ENCODE assay signal across 14 cellular contexts in the genomic region with DNA sequence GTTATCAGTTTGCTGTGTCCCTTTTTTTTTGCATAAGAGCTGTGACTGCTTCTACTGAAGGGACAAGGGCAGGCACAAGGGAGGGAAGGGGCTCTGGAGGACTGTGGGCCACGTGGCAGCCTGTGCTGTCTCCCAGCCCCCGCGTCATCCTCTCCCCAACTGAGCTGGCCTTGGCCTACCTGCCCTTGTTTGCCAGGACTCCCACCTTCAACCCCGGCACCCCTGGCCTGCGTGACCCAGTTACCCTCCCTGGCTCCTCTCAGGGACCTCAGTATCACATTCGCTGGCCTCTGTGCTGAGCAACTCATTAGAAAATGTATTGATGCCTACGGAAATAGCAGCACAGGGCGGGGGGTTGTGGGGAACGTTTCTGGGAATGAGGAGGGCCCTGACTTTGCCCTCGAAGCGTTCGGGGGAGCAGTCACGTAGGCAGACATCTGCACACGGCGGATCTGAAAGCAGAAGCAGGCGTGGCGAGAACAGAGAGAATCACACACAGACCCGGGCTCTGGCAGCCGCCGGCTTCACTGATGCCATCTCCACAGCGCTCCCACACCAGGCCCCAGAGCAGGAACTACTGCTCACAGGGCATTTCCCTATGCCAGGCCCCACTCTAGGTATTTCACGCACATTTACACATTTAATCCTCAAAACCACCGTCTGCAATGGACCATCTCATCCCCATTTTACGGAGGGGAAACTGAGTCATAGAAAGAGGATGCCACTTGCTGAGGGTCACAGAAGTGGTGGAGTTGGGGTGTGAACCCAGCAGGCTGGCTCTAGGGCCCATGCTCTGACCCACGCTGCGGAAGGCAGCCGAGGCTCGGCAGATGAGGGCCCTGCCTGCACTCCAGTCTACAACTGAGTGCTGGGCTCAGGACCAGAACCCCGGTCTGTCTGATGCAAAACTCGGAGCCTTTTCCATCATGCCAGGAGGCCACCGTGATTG. TPM values are rescaled to one million over a fixed set of nuclear protein-coding genes. Genes with fewer than 3 reads are reported as not detected.
DNase-seq lines count a peak whose midpoint lies in the region; ATAC-seq and TF ChIP-seq lines count a peak whose summit lies in the region.
"Had no signal": no experiment of that assay in that cellular context is flagged by ENCODE, and none has a peak within 500 bp of the region (broad histone marks: within the 10 kb centered on the region; RNA-seq: fewer than 3 reads in every experiment).

No MANE protein-coding gene starts in this region.

- H2AFZ ChIP-seq in OCI-LY3 (ENCODE audit: low read depth, low read length) (no peak overlapping the region), GM23248 (no peak overlapping the region)

- no peak for DNase-seq in activated T-cell treated with anti-CD3 and anti-CD28 coated beads, Interleukin-2, amount 50 U/mL, for 24 hours
- no peak for DNase-seq in activated T-cell treated with anti-CD3 and anti-CD28 coated beads, Interleukin-2, amount 50 U/mL, for 4 hours
- DNase-seq in head of caudate nucleus, result peak in 28 of 42 donors; percentile 17 to 68 (median 45)
- DNase-seq in stimulated activated effector memory CD8-positive, alpha-beta T cell treated with anti-CD3 and anti-CD28 coated beads, Interleukin-12 subunit alpha, Interleukin-12 subunit beta, amount 100 ng/mL, for 72 hours (ENCODE audit: low spot score in 2 of 2), result no peak
- DNase-seq in GM23248, result no peak
- DNase-seq in stimulated activated naive CD4-positive, alpha-beta T cell treated with Interleukin-2 at 50 U/mL for 16 hours (lab: John Stamatoyannopoulos, UW), result no peak
- DNase-seq: activated CD4-positive, alpha-beta T cell treated with anti-CD3 and anti-CD28 coated beads for 48 hours; SHP77 treated with DMSO at 0.1 percent for 48 hours; small intestine had no signal

- H3K27ac Mint-ChIP-seq in activated T-cell treated with anti-CD3 and anti-CD28 coated beads, Interleukin-2, amount 50 U/mL, for 24 hours, result peak overlapping the region; percentile 40
- H3K27ac Mint-ChIP-seq in stimulated activated effector memory CD8-positive, alpha-beta T cell treated with anti-CD3 and anti-CD28 coated beads, Interleukin-12 subunit alpha, Interleukin-12 subunit beta, amount 100 ng/mL, for 72 hours, result peak overlapping the region; percentile 88
- H3K27ac Mint-ChIP-seq: activated naive CD4-positive, alpha-beta T cell treated with anti-CD3 and anti-CD28 coated beads, Interleukin-2, amount 50 U/mL, for 24 hours had no signal

- no peaks in the 10 kb centered on the region for H3K9me3 Mint-ChIP-seq in activated T-cell treated with anti-CD3 and anti-CD28 coated beads, Interleukin-2, amount 50 U/mL, for 24 hours
- H3K9me3 Mint-ChIP-seq in activated T-cell treated with anti-CD3 and anti-CD28 coated beads, Interleukin-2, amount 50 U/mL, for 4 hours, result no peaks in the 10 kb centered on the region
- no peaks in the 10 kb centered on the region for H3K9me3 Mint-ChIP-seq in stimulated activated effector memory CD8-positive, alpha-beta T cell treated with anti-CD3 and anti-CD28 coated beads, Interleukin-12 subunit alpha, Interleukin-12 subunit beta, amount 100 ng/mL, for 72 hours
- H3K9me3 Mint-ChIP-seq: activated naive CD4-positive, alpha-beta T cell treated with anti-CD3 and anti-CD28 coated beads, Interleukin-2, amount 50 U/mL, for 24 hours had no signal

- 80 to 87% methylated on average over 31 of the region's 31 CpGs for WGBS in GM23248 (ENCODE audit: low coverage in 1 of 2, low lambda C conversion rate in 2 of 2, missing lambda C conversion rate in 2 of 2), 2 experiments

- peaks cover 11% of the 10 kb centered on the region for H3F3A ChIP-seq in GM23248 (ENCODE audit: insufficient read depth)

- H4K20me1 ChIP-seq in OCI-LY3 (ENCODE audit: insufficient read depth, low read length), result no peaks in the 10 kb centered on the region
- H4K20me1 ChIP-seq in GM23248 (ENCODE audit: insufficient read depth), result no peaks in the 10 kb centered on the region

- H3K4me2 ChIP-seq in OCI-LY3 (ENCODE audit: low read length), result peak overlapping the region; percentile 95
- no peak overlapping the region for H3K4me2 ChIP-seq in GM23248 (ENCODE audit: unreplicated experiment)

- H3K27me3 ChIP-seq in OCI-LY3 (ENCODE audit: low read depth, low read length) (no peaks in the 10 kb centered on the region), GM23248 (replicated peaks; ENCODE audit: insufficient read depth) (no peaks in the 10 kb centered on the region)

- no peak for ATAC-seq in activated T-cell treated with anti-CD3 and anti-CD28 coated beads, Interleukin-2, amount 50 U/mL, for 4 hours
- no peak for ATAC-seq in stimulated activated effector memory CD8-positive, alpha-beta T cell treated with anti-CD3 and anti-CD28 coated beads, Interleukin-12 subunit alpha, Interleukin-12 subunit beta, amount 100 ng/mL, for 72 hours
- ATAC-seq in GM18907 (IDR thresholded peaks at IDR 0.05; ENCODE audit: unreplicated experiment), result no peak

- H3K4me3 ChIP-seq in OCI-LY3 (ENCODE audit: low read length) (peak overlapping the region; percentile 74), GM23248 (no peak overlapping the region)

- peaks cover 82% of the 10 kb centered on the region for H3K79me2 ChIP-seq in OCI-LY3 (ENCODE audit: low read length)
- peaks cover 97% of the 10 kb centered on the region for H3K79me2 ChIP-seq in GM23248 (ENCODE audit: insufficient read depth)

- H3K9me2 ChIP-seq in GM23248 (ENCODE audit: insufficient read depth), result no peaks in the 10 kb centered on the region

- H3K27ac ChIP-seq in OCI-LY3 (ENCODE audit: low read length) (peak overlapping the region; percentile 94), GM23248 (no peak overlapping the region)

- H3K36me3 ChIP-seq in OCI-LY3 (replicated peaks; ENCODE audit: low read depth, low read length) (peaks cover 30% of the 10 kb centered on the region), GM23248 (ENCODE audit: low read depth) (peaks cover 7% of the 10 kb centered on the region; the same call in 1 of the 2 replicates)

- in situ Hi-C loops in GM23248 (cut with MboI), result no loop called here

- H3K9me3 ChIP-seq in OCI-LY3 (ENCODE audit: insufficient read depth, low read length) (0 out of 2 replicates have a peak, but pooled peaks cover 3% of the 10 kb centered on the region), GM23248 (ENCODE audit: low read depth) (no peaks in the 10 kb centered on the region)

- intact Hi-C loops in head of caudate nucleus (cut with DNase I), result no loop called here

- no peak for TF ChIP-seq CTCF in OCI-LY3 (IDR thresholded peaks at IDR 0.05; ENCODE audit: low read depth, low read length)

- H3K9ac ChIP-seq in OCI-LY3 (ENCODE audit: low read length) (peak overlapping the region; percentile 93), GM23248 (no peak overlapping the region)

- H3K4me3 Mint-ChIP-seq in activated T-cell treated with anti-CD3 and anti-CD28 coated beads, Interleukin-2, amount 50 U/mL, for 24 hours, result no peak overlapping the region
- H3K4me3 Mint-ChIP-seq in activated T-cell treated with anti-CD3 and anti-CD28 coated beads, Interleukin-2, amount 50 U/mL, for 4 hours, result no peak overlapping the region
- peak overlapping the region; percentile 51 for H3K4me3 Mint-ChIP-seq in stimulated activated effector memory CD8-positive, alpha-beta T cell treated with anti-CD3 and anti-CD28 coated beads, Interleukin-12 subunit alpha, Interleukin-12 subunit beta, amount 100 ng/mL, for 72 hours
- H3K4me3 Mint-ChIP-seq: activated naive CD4-positive, alpha-beta T cell treated with anti-CD3 and anti-CD28 coated beads, Interleukin-2, amount 50 U/mL, for 24 hours had no signal

- H3K36me3 Mint-ChIP-seq in activated T-cell treated with anti-CD3 and anti-CD28 coated beads, Interleukin-2, amount 50 U/mL, for 24 hours (ENCODE audit: low read depth), result peaks cover 96% of the 10 kb centered on the region
- peaks cover 35% of the 10 kb centered on the region for H3K36me3 Mint-ChIP-seq in activated T-cell treated with anti-CD3 and anti-CD28 coated beads, Interleukin-2, amount 50 U/mL, for 4 hours (ENCODE audit: insufficient read depth)
- peaks cover 100% of the 10 kb centered on the region for H3K36me3 Mint-ChIP-seq in stimulated activated effector memory CD8-positive, alpha-beta T cell treated with anti-CD3 and anti-CD28 coated beads, Interleukin-12 subunit alpha, Interleukin-12 subunit beta, amount 100 ng/mL, for 72 hours

- H3K4me1 Mint-ChIP-seq in activated T-cell treated with anti-CD3 and anti-CD28 coated beads, Interleukin-2, amount 50 U/mL, for 24 hours (ENCODE audit: low read depth), result peaks cover 73% of the 10 kb centered on the region
- H3K4me1 Mint-ChIP-seq in activated T-cell treated with anti-CD3 and anti-CD28 coated beads, Interleukin-2, amount 50 U/mL, for 4 hours (ENCODE audit: low read depth), result peaks cover 44% of the 10 kb centered on the region
- H3K4me1 Mint-ChIP-seq in stimulated activated effector memory CD8-positive, alpha-beta T cell treated with anti-CD3 and anti-CD28 coated beads, Interleukin-12 subunit alpha, Interleukin-12 subunit beta, amount 100 ng/mL, for 72 hours, result peaks cover 76% of the 10 kb centered on the region

- no peaks in the 10 kb centered on the region for H3K27me3 Mint-ChIP-seq in activated T-cell treated with anti-CD3 and anti-CD28 coated beads, Interleukin-2, amount 50 U/mL, for 24 hours
- H3K27me3 Mint-ChIP-seq in activated T-cell treated with anti-CD3 and anti-CD28 coated beads, Interleukin-2, amount 50 U/mL, for 4 hours (ENCODE audit: low read depth), result no peaks in the 10 kb centered on the region
- H3K27me3 Mint-ChIP-seq: activated naive CD4-positive, alpha-beta T cell treated with anti-CD3 and anti-CD28 coated beads, Interleukin-2, amount 50 U/mL, for 24 hours had no signal

- H3K4me1 ChIP-seq in OCI-LY3 (ENCODE audit: low read length) (peaks cover 93% of the 10 kb centered on the region), GM23248 (ENCODE audit: insufficient read depth) (peaks cover 19% of the 10 kb centered on the region)

RNA-seq across cellular contexts. Expression of a gene that starts 5.7 kb away (rescaled TPM):
- total RNA-seq in activated T-cell treated with anti-CD3 and anti-CD28 coated beads, Interleukin-2, amount 50 U/mL, for 4 hours, result 10 to 100 TPM; 58.4 to 73.1 (median 60.6) TPM
- total RNA-seq in GM23248 (2014; rRNA removed; shearing (Covaris generic)), result 8.9 and 19.1 TPM in 2 replicates
- 8.0 and 8.9 TPM in 2 replicates for polyA plus RNA-seq in GM23248 (2016; fragmentation: Nextera tagmentation; extraction: Ambion mirVana)

RNA-seq across cellular contexts. Expression of a gene that starts 6.0 kb away (rescaled TPM):
- total RNA-seq in activated T-cell treated with anti-CD3 and anti-CD28 coated beads, Interleukin-2, amount 50 U/mL, for 4 hours, result 100 to 1,000 TPM; 172 to 189 (median 184) TPM
- 35.1 and 41.6 TPM in 2 replicates for total RNA-seq in GM23248 (2014; rRNA removed; shearing (Covaris generic))
- polyA plus RNA-seq in GM23248 (2016; fragmentation: Nextera tagmentation; extraction: Ambion mirVana), result 38.4 and 38.5 TPM in 2 replicates

RNA-seq across cellular contexts. Expression of a gene that starts 26.6 kb away (rescaled TPM):
- total RNA-seq in activated T-cell treated with anti-CD3 and anti-CD28 coated beads, Interleukin-2, amount 50 U/mL, for 4 hours, result 10 to 100 TPM; 24.7 to 52.7 (median 36.4) TPM
- total RNA-seq in GM23248 (2014; rRNA removed; shearing (Covaris generic)), result not detected in 2 replicates
- 0.66 and 0.91 TPM in 2 replicates for polyA plus RNA-seq in GM23248 (2016; fragmentation: Nextera tagmentation; extraction: Ambion mirVana)
- total RNA-seq: NCI-H460 had no signal

RNA-seq across cellular contexts. Expression of a gene that starts 37.6 kb away (rescaled TPM):
- not detected for total RNA-seq in activated T-cell treated with anti-CD3 and anti-CD28 coated beads, Interleukin-2, amount 50 U/mL, for 4 hours
- total RNA-seq in GM23248 (2014; rRNA removed; shearing (Covaris generic)), result not detected in 2 replicates
- not detected in 2 replicates for polyA plus RNA-seq in GM23248 (2016; fragmentation: Nextera tagmentation; extraction: Ambion mirVana)
- total RNA-seq: Daoy, NCI-H460 had no signal

RNA-seq across cellular contexts. Expression of a gene that starts 45.8 kb away (rescaled TPM):
- total RNA-seq in activated T-cell treated with anti-CD3 and anti-CD28 coated beads, Interleukin-2, amount 50 U/mL, for 4 hours, result 10 to 100 TPM; 29.1 to 30.5 (median 29.3) TPM
- 6.3 and 6.6 TPM in 2 replicates for total RNA-seq in GM23248 (2014; rRNA removed; shearing (Covaris generic))
- polyA plus RNA-seq in GM23248 (2016; fragmentation: Nextera tagmentation; extraction: Ambion mirVana), result 32.4 and 33.0 TPM in 2 replicates

Comparison
In these comparisons a context has a peak if more than half of its experiments do, and no peak if none do; other contexts are left out.
1. DNase-seq: peak in head of caudate nucleus (28 of 42); none in activated T-cell treated with anti-CD3 and anti-CD28 coated beads, Interleukin-2, amount 50 U/mL, for 24 hours (single experiment), activated T-cell treated with anti-CD3 and anti-CD28 coated beads, Interleukin-2, amount 50 U/mL, for 4 hours (single experiment), stimulated activated effector memory CD8-positive, alpha-beta T cell treated with anti-CD3 and anti-CD28 coated beads, Interleukin-12 subunit alpha, Interleukin-12 subunit beta, amount 100 ng/mL, for 72 hours (0 of 2), GM23248 (single experiment) and stimulated activated naive CD4-positive, alpha-beta T cell treated with Interleukin-2 at 50 U/mL for 16 hours (single experiment).
2. RNA of a gene that starts 26.6 kb away (total RNA-seq): 24.7 to 52.7 TPM in activated T-cell treated with anti-CD3 and anti-CD28 coated beads, Interleukin-2, amount 50 U/mL, for 4 hours; not detected in GM23248; every median in the first group is over 10 times any median in the second.